In genomic region chr11:121257976-121258375, GRCh38 we compare ENCODE assay signal across 16 cellular contexts. TPM values are rescaled to one million over a fixed set of nuclear protein-coding genes. Genes with fewer than 3 reads are reported as not detected.
DNase-seq lines count a peak whose midpoint lies in the region; ATAC-seq, FAIRE-seq and TF ChIP-seq lines count a peak whose summit lies in the region.
"Had no signal": no experiment of that assay in that cellular context is flagged by ENCODE, and none has a peak within 500 bp of the region (broad histone marks: within the 10 kb centered on the region; RNA-seq: fewer than 3 reads in every experiment).

No MANE protein-coding gene starts in this region.

- ATAC-seq in mucosa of descending colon (peak; percentile 21), HG02970 (IDR thresholded peaks at IDR 0.05; ENCODE audit: low FRiP score, unreplicated experiment) (no peak)

- H3K4me3 ChIP-seq in bronchial epithelial cell (ENCODE audit: low read depth, low read length) (no peak overlapping the region), mucosa of descending colon (no peak overlapping the region)
- H3K4me3 ChIP-seq: SJSA1 had no signal

- no peak for TF ChIP-seq CTCF in bronchial epithelial cell (IDR thresholded peaks at IDR 0.05; ENCODE audit: insufficient read depth, low read length, severe bottlenecking)
- no peak for TF ChIP-seq CTCF in mucosa of descending colon (IDR thresholded peaks at IDR 0.05)

- no peaks in the 10 kb centered on the region for H3K27me3 ChIP-seq in bronchial epithelial cell (ENCODE audit: control insufficient read depth, insufficient read depth, low read length)
- H3K27me3 ChIP-seq: SJSA1 had no signal

- FAIRE-seq in bronchial epithelial cell (lab: Jason Lieb, UNC): no peak

- no peaks in the 10 kb centered on the region for H3K9me3 ChIP-seq in mucosa of descending colon
- H3K9me3 ChIP-seq: SJSA1 had no signal

- DNase-seq in DMS53 (lab: John Stamatoyannopoulos, UW) (peak; percentile 70), HT-29 (ENCODE audit: low spot score) (peak; percentile 81), bronchial epithelial cell (ENCODE audit: low read depth) (peak; percentile 94), mucosa of descending colon (no peak), SHP77 (lab: John Stamatoyannopoulos, UW) (no peak), iPS-NIHi7 (ENCODE audit: extremely low spot score) (no peak)
- DNase-seq: COR-L47, DMS153, H9, NCI-H1436, NCI-H2029, NCI-H2227 treated with DMSO at 0.1 percent for 48 hours, NCI-H524, SW 1271 had no signal

- intact Hi-C loops in mucosa of descending colon (cut with DNase I, micrococcal nuclease): no loop called here

- no peaks in the 10 kb centered on the region for H3K4me1 ChIP-seq in mucosa of descending colon (ENCODE audit: low read depth)
- H3K4me1 ChIP-seq: SJSA1 had no signal

- H3K36me3 ChIP-seq in bronchial epithelial cell (ENCODE audit: control insufficient read depth, insufficient read depth, low read length): no peaks in the 10 kb centered on the region
- H3K36me3 ChIP-seq in mucosa of descending colon (ENCODE audit: low read depth): no peaks in the 10 kb centered on the region
- H3K36me3 ChIP-seq: SJSA1 had no signal

RNA-seq across cellular contexts. Expression of gene SC5D, which starts 34.6 kb away (rescaled TPM):
- 26.3 and 30.0 TPM in 2 replicates for total RNA-seq in HT-29 (2014; rRNA removed; shearing (Covaris generic))
- total RNA-seq in bronchial epithelial cell (55.3 and 73.6 TPM in 2 replicates), mucosa of descending colon (10 to 100 TPM; 37.6 to 45.9 (median 43.1) TPM)

Comparison
In these comparisons a context has a peak if more than half of its experiments do, and no peak if none do; other contexts are left out.
1. DNase-seq: peak in DMS53 (single experiment), HT-29 (single experiment) and bronchial epithelial cell (single experiment); none in mucosa of descending colon (0 of 3), SHP77 (0 of 2) and iPS-NIHi7 (single experiment).